In the genomic region with DNA sequence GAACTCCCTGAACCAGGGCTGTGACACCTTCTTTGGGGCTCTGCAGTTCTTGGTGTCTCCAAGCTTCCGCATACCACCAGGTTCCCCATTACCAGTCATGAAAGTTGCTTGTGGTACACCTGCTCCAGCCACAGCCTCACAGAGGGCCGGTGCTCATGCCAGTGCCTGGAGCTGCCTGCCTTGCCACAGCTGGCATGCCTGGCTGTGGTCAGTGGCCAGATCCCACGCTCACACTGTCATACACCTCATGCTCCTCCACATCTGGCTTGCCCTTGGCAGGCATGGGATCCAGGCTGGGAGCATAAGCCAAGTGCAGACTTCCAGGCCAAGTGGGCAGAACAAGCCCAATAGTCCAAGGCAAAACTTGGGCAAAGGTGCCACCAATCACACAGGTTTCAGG, we compare ENCODE assay signal across 36 cellular contexts.
"Had no signal": no experiment of that assay in that cellular context is flagged by ENCODE, and none has a peak within 500 bp of the region (broad histone marks: within the 10 kb centered on the region; RNA-seq: fewer than 3 reads in every experiment).

No MANE protein-coding gene starts in this region.

- H3K4me1 Mint-ChIP-seq: activated CD4-positive, alpha-beta T cell treated with anti-CD3 and anti-CD28 coated beads for 36 hours; activated naive CD4-positive, alpha-beta T cell treated with anti-CD3 and anti-CD28 coated beads, Interleukin-2, amount 50 U/mL, for 24 hours; activated naive CD8-positive, alpha-beta T cell treated with anti-CD3 and anti-CD28 coated beads for 36 hours; activated naive CD8-positive, alpha-beta T cell treated with anti-CD3 and anti-CD28 coated beads, Interleukin-2, amount 50 U/mL, for 24 hours; brain; endodermal cell; T-helper 17 cell had no signal

- H3K36me3 ChIP-seq: adrenal gland, ascending aorta, breast epithelium, cardiac muscle cell had no signal

- H3K27ac Mint-ChIP-seq: activated CD4-positive, alpha-beta T cell treated with anti-CD3 and anti-CD28 coated beads for 36 hours; activated CD8-positive, alpha-beta T cell treated with anti-CD3 and anti-CD28 coated beads for 36 hours; activated naive CD4-positive, alpha-beta T cell treated with anti-CD3 and anti-CD28 coated beads for 36 hours; activated naive CD4-positive, alpha-beta T cell treated with anti-CD3 and anti-CD28 coated beads, Interleukin-2, amount 50 U/mL, for 24 hours; activated naive CD8-positive, alpha-beta T cell treated with anti-CD3 and anti-CD28 coated beads for 36 hours; activated naive CD8-positive, alpha-beta T cell treated with anti-CD3 and anti-CD28 coated beads, Interleukin-2, amount 50 U/mL, for 24 hours; activated T-helper 1 cell treated with anti-CD3 and anti-CD28 coated beads, Interleukin-12 subunit alpha, Interleukin-12 subunit beta, Interleukin-2, Interleukin-4 antibody, amounts not matched to agents 30 ng/mL and 10 ng/mL and 1 ng/mL, durations not matched to agents 14 hours and 24 hours and 36 hours; activated T-helper 2 cell treated with anti-CD3 and anti-CD28 coated beads, Interferon-gamma antibody, Interleukin-2, Interleukin-4, amounts not matched to agents 10 μg/mL and 5 μg/mL and 100 μg/mL, durations not matched to agents 14 hours and 24 hours and 36 hours; brain; dendritic cell treated with granulocyte-macrophage colony-stimulating factor and Interleukin-4, amounts not matched to agents 40 ng/mL and 50 ng/mL, for 4 days; endodermal cell; T-helper 17 cell; T-helper 2 cell treated with Interferon-gamma antibody and Interleukin-4, amounts not matched to agents 5 μg/mL and 100 μg/mL, for 36 hours had no signal

- H3K4me1 ChIP-seq: adrenal gland, ascending aorta, breast epithelium had no signal

- H3K27ac ChIP-seq: adrenal gland, ascending aorta, breast epithelium, cardiac muscle cell, coronary artery, dorsolateral prefrontal cortex had no signal

- H3K27me3 Mint-ChIP-seq: activated CD4-positive, alpha-beta T cell treated with anti-CD3 and anti-CD28 coated beads for 36 hours; activated CD8-positive, alpha-beta T cell treated with anti-CD3 and anti-CD28 coated beads for 36 hours; activated naive CD4-positive, alpha-beta T cell treated with anti-CD3 and anti-CD28 coated beads, Interleukin-2, amount 50 U/mL, for 24 hours; activated naive CD8-positive, alpha-beta T cell treated with anti-CD3 and anti-CD28 coated beads for 36 hours; activated naive CD8-positive, alpha-beta T cell treated with anti-CD3 and anti-CD28 coated beads, Interleukin-2, amount 50 U/mL, for 24 hours; brain; dendritic cell treated with granulocyte-macrophage colony-stimulating factor and Interleukin-4, amounts not matched to agents 40 ng/mL and 50 ng/mL, for 4 days; T-helper 17 cell had no signal

- ATAC-seq: activated CD4-positive, alpha-beta T cell treated with anti-CD3 and anti-CD28 coated beads for 36 hours; activated CD8-positive, alpha-beta T cell treated with anti-CD3 and anti-CD28 coated beads for 36 hours; activated naive CD8-positive, alpha-beta T cell treated with anti-CD3 and anti-CD28 coated beads, Interleukin-2, amount 50 U/mL, for 24 hours; esophagus mucosa; T-helper 17 cell had no signal

- H3K27me3 ChIP-seq: adrenal gland, ascending aorta, breast epithelium, cardiac muscle cell, dorsolateral prefrontal cortex had no signal

- H3K36me3 Mint-ChIP-seq: activated naive CD4-positive, alpha-beta T cell treated with anti-CD3 and anti-CD28 coated beads, Interleukin-2, amount 50 U/mL, for 24 hours; activated naive CD8-positive, alpha-beta T cell treated with anti-CD3 and anti-CD28 coated beads for 36 hours; brain had no signal

- H3K4me3 Mint-ChIP-seq: activated CD4-positive, alpha-beta T cell treated with anti-CD3 and anti-CD28 coated beads for 36 hours; activated CD8-positive, alpha-beta T cell treated with anti-CD3 and anti-CD28 coated beads for 36 hours; activated naive CD4-positive, alpha-beta T cell treated with anti-CD3 and anti-CD28 coated beads for 36 hours; activated naive CD4-positive, alpha-beta T cell treated with anti-CD3 and anti-CD28 coated beads, Interleukin-2, amount 50 U/mL, for 24 hours; activated naive CD8-positive, alpha-beta T cell treated with anti-CD3 and anti-CD28 coated beads for 36 hours; activated naive CD8-positive, alpha-beta T cell treated with anti-CD3 and anti-CD28 coated beads, Interleukin-2, amount 50 U/mL, for 24 hours; activated T-helper 1 cell treated with anti-CD3 and anti-CD28 coated beads, Interleukin-12 subunit alpha, Interleukin-12 subunit beta, Interleukin-2, Interleukin-4 antibody, amounts not matched to agents 30 ng/mL and 10 ng/mL and 1 ng/mL, durations not matched to agents 14 hours and 24 hours and 36 hours; brain; dendritic cell treated with granulocyte-macrophage colony-stimulating factor and Interleukin-4, amounts not matched to agents 40 ng/mL and 50 ng/mL, for 4 days; endodermal cell; T-helper 17 cell; T-helper 2 cell treated with Interferon-gamma antibody and Interleukin-4, amounts not matched to agents 5 μg/mL and 100 μg/mL, for 36 hours had no signal

- H3K4me3 ChIP-seq: adrenal gland, ascending aorta, breast epithelium, cardiac muscle cell, coronary artery, dorsolateral prefrontal cortex had no signal

- H3K9me3 ChIP-seq: adrenal gland, ascending aorta had no signal

- DNase-seq: activated CD4-positive, alpha-beta T cell treated with anti-CD3 and anti-CD28 coated beads for 36 hours; activated CD4-positive, alpha-beta T cell treated with anti-CD3 and anti-CD28 coated beads, Interleukin-2, amount 50 U/mL, for 1 hour; activated CD4-positive, alpha-beta T cell treated with anti-CD3 and anti-CD28 coated beads, Interleukin-2, amount 50 U/mL, for 48 hours; activated CD4-positive, CD25-positive, alpha-beta regulatory T cell; activated CD4-positive, CD25-positive, alpha-beta regulatory T cell treated with anti-CD3 and anti-CD28 coated beads, Interleukin-2, amount 50 U/mL, for 72 hours; activated CD8-positive, alpha-beta memory T cell treated with anti-CD3 and anti-CD28 coated beads for 24 hours; activated CD8-positive, alpha-beta T cell treated with anti-CD3 and anti-CD28 coated beads for 36 hours; activated effector memory CD4-positive, alpha-beta T cell treated with anti-CD3 and anti-CD28 coated beads, Interleukin-2, amount 50 U/mL, for 16 hours; activated naive CD4-positive, alpha-beta T cell treated with anti-CD3 and anti-CD28 coated beads for 36 hours; activated naive CD8-positive, alpha-beta T cell treated with anti-CD3 and anti-CD28 coated beads for 36 hours; activated naive CD8-positive, alpha-beta T cell treated with anti-CD3 and anti-CD28 coated beads, Interleukin-2, amount 50 U/mL, for 24 hours; activated T-cell treated with anti-CD3 and anti-CD28 coated beads, Interleukin-2, amount 50 U/mL, for 1 hour; activated T-cell treated with anti-CD3 and anti-CD28 coated beads, Interleukin-2, amount 50 U/mL, for 48 hours; adrenal gland; amygdala; central memory CD4-positive, alpha-beta T cell; cerebellar nuclear complex; dorsolateral prefrontal cortex; effector memory CD4-positive, alpha-beta T cell; endodermal cell; foreskin fibroblast; head of caudate nucleus; T-helper 1 cell; T-helper 17 cell; T1000 had no signal

- H3K9me3 Mint-ChIP-seq: endodermal cell had no signal
